In genomic region chr5:78293856-78294249, GRCh38 we compare ENCODE assay signal across 8 cellular contexts. TPM values are rescaled to one million over a fixed set of nuclear protein-coding genes. Genes with fewer than 3 reads are reported as not detected.
DNase-seq lines count a peak whose midpoint lies in the region; ATAC-seq and TF ChIP-seq lines count a peak whose summit lies in the region.

No MANE protein-coding gene starts in this region.

- H3K4me3 Mint-ChIP-seq in activated naive CD4-positive, alpha-beta T cell treated with anti-CD3 and anti-CD28 coated beads, Interleukin-2, amount 10 ng/mL, durations not matched to agents 7 days and 5 days = peak overlapping the region; percentile 93
- peak overlapping the region; percentile 86 for H3K4me3 Mint-ChIP-seq in glutamatergic neuron (ENCODE audit: unreplicated experiment)

- ATAC-seq in sciatic nerve (peak; percentile 35), GM19455 (IDR thresholded peaks at IDR 0.05; ENCODE audit: unreplicated experiment) (no peak), HG03442 (IDR thresholded peaks at IDR 0.05; ENCODE audit: unreplicated experiment) (no peak), HG03469 (IDR thresholded peaks at IDR 0.05; ENCODE audit: unreplicated experiment) (no peak)

- peaks cover 13% of the 10 kb centered on the region for H3K27me3 Mint-ChIP-seq in activated naive CD4-positive, alpha-beta T cell treated with anti-CD3 and anti-CD28 coated beads, Interleukin-2, amount 10 ng/mL, durations not matched to agents 7 days and 5 days
- peaks cover 2% of the 10 kb centered on the region for H3K27me3 Mint-ChIP-seq in glutamatergic neuron (ENCODE audit: unreplicated experiment)

- TF ChIP-seq CTCF in WI38 (IDR thresholded peaks at IDR 0.05; ENCODE audit: low read depth, low read length) = no peak
- TF ChIP-seq CTCF in glutamatergic neuron (IDR thresholded peaks at IDR 0.05; ENCODE audit: partially characterized antibody, unreplicated experiment) = no peak

- CTCF ChIA-PET in activated naive CD4-positive, alpha-beta T cell treated with anti-CD3 and anti-CD28 coated beads, Interleukin-2, amount 10 ng/mL, durations not matched to agents 7 days and 5 days (lab: Charles Lee) = interaction anchor here (1.4 to 3.4 kb wide), 2 partner anchors 65 to 67 kb away, joined by 4 to 16 read pairs; partner anchors contain the start of gene SCAMP1

- DNase-seq in activated naive CD4-positive, alpha-beta T cell treated with anti-CD3 and anti-CD28 coated beads, Interleukin-2, amount 10 ng/mL, durations not matched to agents 7 days and 5 days = no peak
- no peak for DNase-seq in activated naive CD4-positive, alpha-beta T cell treated with Interleukin-2 at 50 U/mL for 16 hours
- no peak for DNase-seq in glutamatergic neuron
- DNase-seq in sciatic nerve (ENCODE audit: low spot score) = no peak

- H3K27ac Mint-ChIP-seq in activated naive CD4-positive, alpha-beta T cell treated with anti-CD3 and anti-CD28 coated beads, Interleukin-2, amount 10 ng/mL, durations not matched to agents 7 days and 5 days = peak overlapping the region; percentile 98
- H3K27ac Mint-ChIP-seq in glutamatergic neuron (ENCODE audit: unreplicated experiment) = no peak overlapping the region

- H3K9me3 Mint-ChIP-seq in activated naive CD4-positive, alpha-beta T cell treated with anti-CD3 and anti-CD28 coated beads, Interleukin-2, amount 10 ng/mL, durations not matched to agents 7 days and 5 days = no peaks in the 10 kb centered on the region
- H3K9me3 Mint-ChIP-seq in glutamatergic neuron (ENCODE audit: unreplicated experiment) = no peaks in the 10 kb centered on the region

- intact Hi-C loops in sciatic nerve (cut with DNase I) = loop anchor here (10.0 kb wide), 1 partner anchor 61 kb away; no protein-coding TSS in a partner anchor

- peak overlapping the region; percentile 98 for H3K4me3 ChIP-seq in WI38 (ENCODE audit: low read depth, low read length)

- H3K4me1 Mint-ChIP-seq in activated naive CD4-positive, alpha-beta T cell treated with anti-CD3 and anti-CD28 coated beads, Interleukin-2, amount 10 ng/mL, durations not matched to agents 7 days and 5 days = peaks cover 39% of the 10 kb centered on the region
- H3K4me1 Mint-ChIP-seq in glutamatergic neuron (ENCODE audit: low read depth, unreplicated experiment) = peaks cover 3% of the 10 kb centered on the region

- peaks cover 15% of the 10 kb centered on the region for H3K36me3 Mint-ChIP-seq in activated naive CD4-positive, alpha-beta T cell treated with anti-CD3 and anti-CD28 coated beads, Interleukin-2, amount 10 ng/mL, durations not matched to agents 7 days and 5 days
- no peaks in the 10 kb centered on the region for H3K36me3 Mint-ChIP-seq in glutamatergic neuron (ENCODE audit: unreplicated experiment)

RNA-seq across cellular contexts. Expression of gene AP3B1, which starts 0.6 kb away (rescaled TPM):
- 14.3 TPM for total RNA-seq in glutamatergic neuron (ENCODE audit: unreplicated experiment)
- 43.7 TPM for total RNA-seq in sciatic nerve
